In genomic region chr9:134068742-134069535, GRCh38 we compare ENCODE assay signal across 7 cellular contexts. TPM values are rescaled to one million over a fixed set of nuclear protein-coding genes. Genes with fewer than 3 reads are reported as not detected.
DNase-seq lines count a peak whose midpoint lies in the region; ATAC-seq and TF ChIP-seq lines count a peak whose summit lies in the region.

No MANE protein-coding gene starts in this region.

- H4K20me1 ChIP-seq in OCI-LY3 (ENCODE audit: insufficient read depth, low read length): peaks cover 23% of the 10 kb centered on the region

- no peaks in the 10 kb centered on the region for H3K9me3 Mint-ChIP-seq in endothelial cell (ENCODE audit: unreplicated experiment)

- H3K27me3 ChIP-seq in OCI-LY3 (ENCODE audit: low read depth, low read length) (peaks cover 30% of the 10 kb centered on the region), neutrophil (peaks cover 37% of the 10 kb centered on the region)

- peak overlapping the region; percentile 89 for H3K4me3 Mint-ChIP-seq in endothelial cell (ENCODE audit: unreplicated experiment)

- peak; percentile 4 for ATAC-seq in GM18511 (IDR thresholded peaks at IDR 0.05; ENCODE audit: unreplicated experiment)
- no peak for ATAC-seq in GM21526 (IDR thresholded peaks at IDR 0.05; ENCODE audit: low FRiP score, unreplicated experiment)

- H3K4me2 ChIP-seq in OCI-LY3 (ENCODE audit: low read length): peak overlapping the region; percentile 89

- peak overlapping the region; percentile 81; the same call in 1 of the 2 replicates for H2AFZ ChIP-seq in OCI-LY3 (ENCODE audit: low read depth, low read length)

- H3K36me3 ChIP-seq in OCI-LY3 (replicated peaks; ENCODE audit: low read depth, low read length): peaks cover 2% of the 10 kb centered on the region
- no peaks in the 10 kb centered on the region for H3K36me3 ChIP-seq in neutrophil

- H3K79me2 ChIP-seq in OCI-LY3 (ENCODE audit: low read length): peaks cover 27% of the 10 kb centered on the region

- H3K27ac Mint-ChIP-seq in endothelial cell (ENCODE audit: unreplicated experiment): no peak overlapping the region

- no peak for DNase-seq in endothelial cell (ENCODE audit: low spot score)
- DNase-seq in middle frontal gyrus (ENCODE audit: extremely low spot score, low spot score): no peak
- DNase-seq in cerebellum (ENCODE audit: low spot score): no peak

- TF ChIP-seq CTCF in OCI-LY3 (IDR thresholded peaks at IDR 0.05; ENCODE audit: low read depth, low read length) (no peak), endothelial cell (IDR thresholded peaks at IDR 0.05; ENCODE audit: unreplicated experiment) (no peak), neutrophil (IDR thresholded peaks at IDR 0.05) (no peak)

- H3K4me1 ChIP-seq in OCI-LY3 (ENCODE audit: low read length) (peaks cover 18% of the 10 kb centered on the region), neutrophil (ENCODE audit: control insufficient read depth in 1 of 2, insufficient read depth in 1 of 2, low read depth in 1 of 2, low read length in 1 of 2) (peaks cover 32 to 34% of the 10 kb centered on the region in 2 experiments)

- H3K9me3 ChIP-seq in OCI-LY3 (ENCODE audit: insufficient read depth, low read length) (no peaks in the 10 kb centered on the region), neutrophil (no peaks in the 10 kb centered on the region)

- H3K27me3 Mint-ChIP-seq in endothelial cell (ENCODE audit: unreplicated experiment): peaks cover 7% of the 10 kb centered on the region

- no peak overlapping the region for H3K27ac ChIP-seq in OCI-LY3 (ENCODE audit: low read length)
- peak overlapping the region; percentile 100 for H3K27ac ChIP-seq in neutrophil

- H3K4me3 ChIP-seq in OCI-LY3 (ENCODE audit: low read length): peak overlapping the region; percentile 85
- H3K4me3 ChIP-seq in neutrophil (ENCODE audit: low read depth in 1 of 2, low read length in 1 of 2): peak overlapping the region; percentile 80 to 86

- H3K4me1 Mint-ChIP-seq in endothelial cell (ENCODE audit: unreplicated experiment): peaks cover 11% of the 10 kb centered on the region

- H3K9ac ChIP-seq in OCI-LY3 (ENCODE audit: low read length): peak overlapping the region; percentile 88

- no peaks in the 10 kb centered on the region for H3K36me3 Mint-ChIP-seq in endothelial cell (ENCODE audit: low read depth, unreplicated experiment)

RNA-seq across cellular contexts. Expression of gene BRD3, which starts 1.1 kb away (rescaled TPM):
- total RNA-seq in endothelial cell (ENCODE audit: unreplicated experiment): 56.2 TPM
- 20.1 TPM for total RNA-seq in cerebellum

RNA-seq across cellular contexts. Expression of gene BRD3OS, which starts 43.7 kb away (rescaled TPM):
- total RNA-seq in endothelial cell (ENCODE audit: unreplicated experiment) (11.4 TPM), cerebellum (20.0 TPM)
